ENCODE assay signal across 1 cellular context in the genomic region with DNA sequence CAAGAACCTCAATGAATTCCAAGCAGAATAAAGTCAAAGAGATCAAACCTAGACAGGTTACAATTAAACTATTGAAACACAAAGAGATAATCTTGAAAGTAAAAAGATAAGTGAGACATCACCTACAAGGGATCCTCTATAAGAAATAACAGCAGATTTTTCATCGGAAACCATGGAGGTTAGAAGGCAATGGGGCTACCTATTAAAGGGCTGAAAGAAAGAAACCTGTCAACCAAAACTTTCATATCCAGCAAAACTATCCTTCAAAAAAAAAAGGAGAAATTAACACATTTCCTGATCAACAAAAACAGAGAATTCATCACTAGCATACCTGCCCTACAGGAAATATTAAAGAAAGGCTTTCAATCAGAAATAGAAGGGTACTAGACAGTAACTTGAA.
TF ChIP-seq lines count a peak whose summit lies in the region.

No MANE protein-coding gene starts in this region.

TF ChIP-seq in HCT116, 20 proteins besides CTCF, POLR2A, EP300 and RAD21:
- TF ChIP-seq CBX3 (IDR thresholded peaks at IDR 0.05; ENCODE audit: low read depth) (peak; percentile 58; the same call in 1 of the 2 replicates), JUND (IDR thresholded peaks at IDR 0.05) (no peak), EZH2phosphoT487 (IDR thresholded peaks at IDR 0.05; ENCODE audit: borderline replicate concordance) (no peak), YY1 (IDR thresholded peaks at IDR 0.05; ENCODE audit: extremely low read depth, insufficient replicate concordance, low read depth, low read length) (no peak)
